ENCODE assay signal across 29 cellular contexts in genomic region chr9:95165004-95165403, GRCh38.
"Had no signal": no experiment of that assay in that cellular context is flagged by ENCODE, and none has a peak within 500 bp of the region (broad histone marks: within the 10 kb centered on the region; RNA-seq: fewer than 3 reads in every experiment).

No MANE protein-coding gene starts in this region.

- H3K36me3 ChIP-seq: breast epithelium, Peyer's patch, SJSA1 had no signal

- H3K9me3 ChIP-seq: body of pancreas, Peyer's patch had no signal

- ATAC-seq: activated CD8-positive, alpha-beta T cell treated with anti-CD3 and anti-CD28 coated beads for 36 hours; activated T-cell treated with anti-CD3 and anti-CD28 coated beads, Interleukin-2, amount 50 U/mL, for 72 hours; activated T-helper 17 cell treated with anti-CD3 and anti-CD28 coated beads, Interleukin-2, amount 50 U/mL, for 72 hours; body of pancreas; PC-3 had no signal

- H3K9ac ChIP-seq: KMS-11, SK-N-SH had no signal

- DNase-seq: activated CD4-positive, alpha-beta T cell treated with anti-CD3 and anti-CD28 coated beads, Interleukin-2, amount 10 ng/mL, durations not matched to agents 24 days and 14 days; activated CD4-positive, alpha-beta T cell treated with anti-CD3 and anti-CD28 coated beads, Interleukin-2, amount 50 U/mL, for 4 hours; activated CD8-positive, alpha-beta T cell treated with anti-CD3 and anti-CD28 coated beads for 36 hours; activated gamma-delta T cell; activated naive CD4-positive, alpha-beta T cell treated with Interleukin-2 at 50 U/mL for 16 hours; activated naive CD8-positive, alpha-beta T cell treated with anti-CD3 and anti-CD28 coated beads, Interleukin-2, amount 10 ng/mL, durations not matched to agents 7 days and 5 days; activated T-cell treated with anti-CD3 and anti-CD28 coated beads, Interleukin-2, amount 50 U/mL, for 1 hour; activated T-cell treated with anti-CD3 and anti-CD28 coated beads, Interleukin-2, amount 50 U/mL, for 72 hours; body of pancreas; MM.1S; MV-4-11; NCI-H1092; NCI-H1436 treated with DMSO at 0.1 percent for 48 hours; NCI-H1694 treated with DMSO at 0.1 percent for 48 hours; NCI-H2029; NCI-H2171 treated with DMSO at 0.1 percent for 48 hours; NCI-H226; NCI-H446 treated with DMSO at 0.1 percent for 48 hours; NCI-H524; NK-92 treated with Interleukin-12 subunit alpha and Interleukin-12 subunit beta, amount 100 ng/mL, for 24 hours; PC-3; Peyer's patch; RPMI8226; SHP77 treated with DMSO at 0.1 percent for 48 hours; SK-N-SH had no signal

- H3K4me3 ChIP-seq: body of pancreas, breast epithelium, Peyer's patch, SJSA1 had no signal

- H3K4me1 ChIP-seq: body of pancreas, breast epithelium, Peyer's patch had no signal

- H3K27me3 ChIP-seq: body of pancreas, breast epithelium, Peyer's patch, SJSA1 had no signal

- H3K4me2 ChIP-seq: KMS-11, SK-N-SH had no signal

- H3K27ac ChIP-seq: body of pancreas, breast epithelium, KMS-11, Peyer's patch, SJSA1 had no signal
